Comparison of ENCODE assay signal across 9 cellular contexts in the genomic region with DNA sequence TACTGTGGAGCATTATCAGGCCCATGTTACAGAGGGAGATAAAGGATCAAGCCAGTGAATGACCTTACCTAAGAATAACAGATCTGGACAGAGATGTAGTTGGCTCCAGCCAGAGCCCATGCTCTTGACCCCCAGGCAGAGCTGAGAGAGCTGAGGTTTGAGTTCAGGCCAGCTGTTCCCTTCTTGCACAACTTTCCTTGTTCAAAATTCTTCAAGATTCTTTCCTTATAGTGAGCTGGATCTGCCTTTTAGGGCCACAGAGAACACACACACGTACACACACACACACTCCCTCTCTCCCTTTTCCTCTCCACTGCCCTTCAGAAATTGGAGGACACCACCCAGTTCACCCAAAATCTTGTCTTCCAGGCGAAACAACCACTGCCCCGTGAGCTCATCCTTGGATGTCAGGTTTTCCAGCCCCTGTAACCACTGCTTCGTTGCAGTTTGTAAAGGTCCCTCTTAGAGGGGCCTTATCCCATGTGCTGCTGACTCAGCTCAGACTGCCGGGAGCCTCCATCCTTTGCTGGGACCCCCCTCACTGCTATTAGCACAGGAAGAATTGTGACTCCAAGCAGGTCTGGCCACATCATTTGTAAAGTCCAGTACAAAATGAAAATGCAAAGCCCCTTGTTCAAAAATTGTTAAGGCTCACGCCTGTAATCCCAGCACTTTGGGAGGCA. TPM values are rescaled to one million over a fixed set of nuclear protein-coding genes. Genes with fewer than 3 reads are reported as not detected.
DNase-seq lines count a peak whose midpoint lies in the region; ATAC-seq and TF ChIP-seq lines count a peak whose summit lies in the region.
"Had no signal": no experiment of that assay in that cellular context is flagged by ENCODE, and none has a peak within 500 bp of the region (broad histone marks: within the 10 kb centered on the region; RNA-seq: fewer than 3 reads in every experiment).

No MANE protein-coding gene starts in this region.

- TF ChIP-seq CTCF in upper lobe of left lung (IDR thresholded peaks at IDR 0.05) (no peak), OCI-LY7 (conservative IDR thresholded peaks at IDR 0.05; ENCODE audit: low read length) (no peak), testis (IDR thresholded peaks at IDR 0.05) (no peak)
- TF ChIP-seq CTCF in CD8-positive, alpha-beta T cell (IDR thresholded peaks at IDR 0.05) = no peak

- H3K27ac ChIP-seq in mesodermal cell (ENCODE audit: low read depth, low read length, severe bottlenecking) (peak overlapping the region; percentile 83), upper lobe of left lung (peak overlapping the region; percentile 55 to 70 (median 64)), OCI-LY7 (ENCODE audit: low read depth, low read length, poor library complexity, severe bottlenecking) (no peak overlapping the region), testis (no peak overlapping the region)
- H3K27ac ChIP-seq in CD8-positive, alpha-beta T cell (ENCODE audit: low read depth, low read length) = no peak overlapping the region

- H3K4me1 ChIP-seq in mesodermal cell (ENCODE audit: control insufficient read depth, insufficient read depth, low read length, poor library complexity, severe bottlenecking) (peaks cover 21% of the 10 kb centered on the region), upper lobe of left lung (peaks cover 12 to 22% (median 19%) of the 10 kb centered on the region in 4 donors), OCI-LY7 (ENCODE audit: insufficient read depth, low read length, poor library complexity, severe bottlenecking) (no peaks in the 10 kb centered on the region), testis (no peaks in the 10 kb centered on the region)
- no peaks in the 10 kb centered on the region for H3K4me1 ChIP-seq in CD8-positive, alpha-beta T cell (ENCODE audit: insufficient read depth, low read length)

- no peaks in the 10 kb centered on the region for H3K9me2 ChIP-seq in OCI-LY7 (ENCODE audit: insufficient read depth, low read length)

- H3K4me2 ChIP-seq in OCI-LY7 (ENCODE audit: low read length) = no peak overlapping the region

- H3K9me3 Mint-ChIP-seq in CD8-positive, alpha-beta T cell = no peaks in the 10 kb centered on the region
- H3K9me3 Mint-ChIP-seq: endodermal cell had no signal

- peak; percentile 61 to 66 for ATAC-seq in upper lobe of left lung (ENCODE audit: low FRiP score in 2 of 2)
- no peak for ATAC-seq in CD8-positive, alpha-beta T cell

- H3K4me3 Mint-ChIP-seq in CD8-positive, alpha-beta T cell = no peak overlapping the region
- H3K4me3 Mint-ChIP-seq: endodermal cell had no signal

- no peak for TF ChIP-seq EP300 in upper lobe of left lung (IDR thresholded peaks at IDR 0.05)

- intact Hi-C loops in OCI-LY7 (cut with micrococcal nuclease; ENCODE audit: unreplicated experiment) = no loop called here
- intact Hi-C loops in CD8-positive, alpha-beta T cell (cut with DNase I, micrococcal nuclease) = no loop called here
- intact Hi-C loops in testis (cut with DNase I; ENCODE audit: low total_unique reads) = no loop called here

- H3K4me3 ChIP-seq in mesodermal cell (ENCODE audit: extremely low read depth, insufficient read depth, low read length, poor library complexity, severe bottlenecking) = no peak overlapping the region
- H3K4me3 ChIP-seq in upper lobe of left lung = no peak overlapping the region
- H3K4me3 ChIP-seq in OCI-LY7 (ENCODE audit: low read depth, low read length, poor library complexity, severe bottlenecking) = no peak overlapping the region
- H3K4me3 ChIP-seq in CD8-positive, alpha-beta T cell (ENCODE audit: low read depth, low read length) = no peak overlapping the region
- H3K4me3 ChIP-seq in testis = no peak overlapping the region

- no peaks in the 10 kb centered on the region for H4K20me1 ChIP-seq in OCI-LY7 (ENCODE audit: insufficient read depth, low read length)

- H3K36me3 ChIP-seq in mesodermal cell (ENCODE audit: control insufficient read depth, insufficient read depth, low read length) = no peaks in the 10 kb centered on the region
- no peaks in the 10 kb centered on the region for H3K36me3 ChIP-seq in upper lobe of left lung
- H3K36me3 ChIP-seq in OCI-LY7 (ENCODE audit: insufficient read depth, low read length) = no peaks in the 10 kb centered on the region
- H3K36me3 ChIP-seq in CD8-positive, alpha-beta T cell (ENCODE audit: insufficient read depth, low read length) = no peaks in the 10 kb centered on the region
- H3K36me3 ChIP-seq in testis (ENCODE audit: low read depth, missing control alignments) = no peaks in the 10 kb centered on the region

- H3K27me3 ChIP-seq in upper lobe of left lung (no peaks in the 10 kb centered on the region), testis (no peaks in the 10 kb centered on the region)
- no peaks in the 10 kb centered on the region for H3K27me3 ChIP-seq in CD8-positive, alpha-beta T cell (ENCODE audit: insufficient read depth, low read length)

- H3K36me3 Mint-ChIP-seq in CD8-positive, alpha-beta T cell = no peaks in the 10 kb centered on the region

- DNase-seq in MV-4-11 (lab: John Stamatoyannopoulos, UW) (peak; percentile 23), dedifferentiated amniotic fluid mesenchymal stem cell (ENCODE audit: extremely low spot score) (peak; percentile 52), upper lobe of left lung (peak in 1 of 2 donors; percentile 58), OCI-LY7 (ENCODE audit: low spot score) (no peak), testis (no peak)
- DNase-seq in CD8-positive, alpha-beta T cell = no peak
- DNase-seq: endodermal cell, NCI-H1694 had no signal

- H3K27ac Mint-ChIP-seq in CD8-positive, alpha-beta T cell = no peak overlapping the region
- H3K27ac Mint-ChIP-seq: endodermal cell had no signal

- H3K27me3 Mint-ChIP-seq in CD8-positive, alpha-beta T cell (ENCODE audit: low read depth) = peaks cover 3% of the 10 kb centered on the region

- POLR2A ChIA-PET in OCI-LY7 (lab: Charles Lee) = interaction anchor here (0.6 kb wide), 2 partner anchors 209 to 622 kb away, joined by 4 read pairs; no protein-coding TSS in a partner anchor
- POLR2A ChIA-PET in CD8-positive, alpha-beta T cell (lab: Charles Lee) = no interaction called here

- H3K79me2 ChIP-seq in OCI-LY7 (ENCODE audit: insufficient read depth, low read depth, low read length) = no peaks in the 10 kb centered on the region

- 78 to 91% methylated on average over 5 to 6 of the region's 6 CpGs for WGBS in mesodermal cell (ENCODE audit: insufficient coverage in 2 of 2), 2 experiments
- 64 to 70% methylated on average over 6 of the region's 6 CpGs for WGBS in upper lobe of left lung, 2 donors
- 63 to 65% methylated on average over 6 of the region's 6 CpGs for WGBS in testis, 2 donors

- TF ChIP-seq POLR2A in upper lobe of left lung (IDR thresholded peaks at IDR 0.05) = no peak
- no peak for TF ChIP-seq POLR2A in testis (IDR thresholded peaks at IDR 0.05)

- H3K9me3 ChIP-seq in mesodermal cell (ENCODE audit: control insufficient read depth, low read length) (no peaks in the 10 kb centered on the region), upper lobe of left lung (no peaks in the 10 kb centered on the region), OCI-LY7 (ENCODE audit: low read length) (no peaks in the 10 kb centered on the region), testis (no peaks in the 10 kb centered on the region)
- H3K9me3 ChIP-seq in CD8-positive, alpha-beta T cell (ENCODE audit: low read length) = no peaks in the 10 kb centered on the region

- H3K4me1 Mint-ChIP-seq in CD8-positive, alpha-beta T cell (ENCODE audit: low read depth) = no peaks in the 10 kb centered on the region

- CTCF ChIA-PET in OCI-LY7 (lab: Charles Lee; ENCODE audit: unreplicated experiment) = no interaction called here
- CTCF ChIA-PET in CD8-positive, alpha-beta T cell (lab: Charles Lee) = interaction anchor here (0.7 to 1.5 kb wide), 2 partner anchors 20 to 1277 kb away, joined by 3 read pairs; no protein-coding TSS in a partner anchor

- no peak overlapping the region for H2AFZ ChIP-seq in OCI-LY7 (ENCODE audit: low read length)

- no TSS peak for BruUV-seq in OCI-LY7 (replicated peaks; lab: Mats Ljungman, UMichigan)

RNA-seq across cellular contexts. Expression of gene PTGES, which starts 10.5 kb away (rescaled TPM):
- polyA plus RNA-seq in mesodermal cell (2013, experiment 1 of 2) = 7.3 TPM
- 5.4 TPM for polyA plus RNA-seq in mesodermal cell (2013, experiment 2 of 2)
- total RNA-seq in upper lobe of left lung (1 to 10 TPM in 5 of 6 donors, under 1 TPM in 1; 0.76 to 4.2 (median 2.5) TPM), OCI-LY7 (2022) (not detected in 2 replicates), testis (10 to 100 TPM in 1 of 2 donors, 1 to 10 TPM in 1; 9.5 to 36.9 TPM)
- not detected in 2 replicates for total RNA-seq in OCI-LY7 (2014; rRNA removed; shearing (Covaris generic))
- under 1 TPM in 1 of 2 experiments, not detected in 1; 0.22 TPM for total RNA-seq in CD8-positive, alpha-beta T cell
- 41.8 TPM for polyA plus RNA-seq in testis (ENCODE audit: insufficient read depth, low read depth, low replicate concordance)

RNA-seq across cellular contexts. Expression of gene TOR1B, which starts 39.6 kb away (rescaled TPM):
- polyA plus RNA-seq in mesodermal cell (2013, experiment 1 of 2) = 18.7 TPM
- 18.0 TPM for polyA plus RNA-seq in mesodermal cell (2013, experiment 2 of 2)
- total RNA-seq in upper lobe of left lung (10 to 100 TPM; 13.0 to 37.4 (median 25.0) TPM), OCI-LY7 (2022) (14.9 and 18.4 TPM in 2 replicates), testis (10 to 100 TPM; 29.4 to 30.8 TPM)
- total RNA-seq in OCI-LY7 (2014; rRNA removed; shearing (Covaris generic)) = 12.0 and 13.3 TPM in 2 replicates
- total RNA-seq in CD8-positive, alpha-beta T cell = 10 to 100 TPM; 21.3 to 22.4 TPM
- polyA plus RNA-seq in testis (ENCODE audit: insufficient read depth, low read depth, low replicate concordance) = 54.7 TPM

Comparison
In these comparisons a context has a peak if more than half of its experiments do, and no peak if none do; other contexts are left out.
1. DNase-seq: peak in MV-4-11 (single experiment) and dedifferentiated amniotic fluid mesenchymal stem cell (single experiment); none in OCI-LY7 (single experiment), CD8-positive, alpha-beta T cell (0 of 7) and testis (single experiment).
2. H3K27ac ChIP-seq: peak in mesodermal cell (single experiment) and upper lobe of left lung (4 of 4); none in OCI-LY7 (single experiment), CD8-positive, alpha-beta T cell (single experiment) and testis (0 of 2).